21 cellular contexts compared by ENCODE assay signal in genomic region chr5:96180684-96181083, GRCh38.
"Had no signal": no experiment of that assay in that cellular context is flagged by ENCODE, and none has a peak within 500 bp of the region (broad histone marks: within the 10 kb centered on the region; RNA-seq: fewer than 3 reads in every experiment).

No MANE protein-coding gene starts in this region.

- DNase-seq: erythroblast; foreskin keratinocyte; head of caudate nucleus; kidney; left cardiac atrium; mammary epithelial cell; naive thymus-derived CD4-positive, alpha-beta T cell; nephron progenitor cell; psoas muscle; retina; spleen; stimulated activated CD4-positive, alpha-beta T cell treated with anti-CD3 and anti-CD28 coated beads, Interleukin-15, amount 100 ng/mL, for 24 hours; stimulated activated CD4-positive, alpha-beta T cell treated with anti-CD3 and anti-CD28 coated beads, Interleukin-1b, Interleukin-23, amount 100 ng/mL, for 48 hours; stimulated activated CD4-positive, alpha-beta T cell treated with anti-CD3 and anti-CD28 coated beads, Interleukin-4, amount 100 ng/mL, for 24 hours; stimulated activated naive CD8-positive, alpha-beta T cell treated with anti-CD3 and anti-CD28 coated beads, Interleukin-15, amount 100 ng/mL, for 72 hours; testis had no signal

- H2AFZ ChIP-seq: hepatocyte had no signal

- H3K27ac ChIP-seq: foreskin keratinocyte, hepatocyte, psoas muscle, spleen, testis, tibial nerve had no signal

- H3K79me2 ChIP-seq: hepatocyte had no signal

- FAIRE-seq: colon, kidney had no signal

- H3K36me3 ChIP-seq: spleen, tibial nerve had no signal

- H3K4me3 ChIP-seq: hepatocyte, psoas muscle, spleen, testis, tibial nerve had no signal

- ATAC-seq: foreskin keratinocyte; left cardiac atrium; naive thymus-derived CD4-positive, alpha-beta T cell; psoas muscle; sciatic nerve; stimulated activated memory B cell treated with anti-CD40 and anti-IgM and Interleukin-4, amounts not matched to agents 10 μg/mL and 1 μg/mL and 100 μg/mL, for 72 hours; stimulated activated naive CD8-positive, alpha-beta T cell treated with anti-CD3 and anti-CD28 coated beads, Interleukin-15, amount 100 ng/mL, for 72 hours had no signal

- H3K4me1 ChIP-seq: psoas muscle, spleen, testis had no signal

- H3K9me3 ChIP-seq: testis had no signal

- H3K27me3 ChIP-seq: foreskin keratinocyte, hepatocyte, spleen, testis, tibial nerve had no signal
